In genomic region chr18:22005191-22005824, GRCh38 we compare ENCODE assay signal across 22 cellular contexts.
DNase-seq lines count a peak whose midpoint lies in the region; TF ChIP-seq lines count a peak whose summit lies in the region.
"Had no signal": no experiment of that assay in that cellular context is flagged by ENCODE, and none has a peak within 500 bp of the region (broad histone marks: within the 10 kb centered on the region; RNA-seq: fewer than 3 reads in every experiment).

No MANE protein-coding gene starts in this region.

- intact Hi-C loops in adrenal gland (cut with DNase I), result loop anchor here in 1 of 2 donors (10.0 kb wide), 1 partner anchor 99 kb away; no protein-coding TSS in a partner anchor

- H3K4me1 Mint-ChIP-seq in activated CD4-positive, alpha-beta memory T cell treated with anti-CD3 and anti-CD28 coated beads, Interleukin-2, amount 10 ng/mL, durations not matched to agents 7 days and 5 days, result no peaks in the 10 kb centered on the region
- H3K4me1 Mint-ChIP-seq: CD8-positive, alpha-beta memory T cell; immature natural killer cell; natural killer cell had no signal

- WGBS in adrenal gland, 4 donors, result 56 to 73% (median 70%) methylated on average over 4 of the region's 4 CpGs
- 47% methylated on average over 4 of the region's 4 CpGs for WGBS in hepatocyte (ENCODE audit: low lambda C conversion rate, missing lambda C conversion rate)

- H3K9me3 Mint-ChIP-seq in activated CD4-positive, alpha-beta memory T cell treated with anti-CD3 and anti-CD28 coated beads, Interleukin-2, amount 10 ng/mL, durations not matched to agents 7 days and 5 days, result peaks cover 3% of the 10 kb centered on the region
- H3K9me3 Mint-ChIP-seq: HFFc6 had no signal

- CTCF ChIA-PET in activated CD4-positive, alpha-beta memory T cell treated with anti-CD3 and anti-CD28 coated beads, Interleukin-2, amount 10 ng/mL, durations not matched to agents 7 days and 5 days (lab: Charles Lee), result no interaction called here

- DNase-seq in ELF-1 (ENCODE audit: low read depth, low spot score) (peak; percentile 66), adrenal gland (peak in 4 of 7 donors; percentile 13 to 58 (median 39)), iris pigment epithelial cell (ENCODE audit: low read depth) (peak; percentile 9), retina (peak; percentile 45), NOMO-1 treated with dmso at 0.1 percent for 144 hours (lab: John Stamatoyannopoulos, UW; ENCODE audit: unreplicated experiment) (no peak), hepatocyte (ENCODE audit: low spot score) (no peak), 8988T (no peak)
- no peak for DNase-seq in activated CD4-positive, alpha-beta memory T cell treated with anti-CD3 and anti-CD28 coated beads, Interleukin-2, amount 10 ng/mL, durations not matched to agents 7 days and 5 days
- DNase-seq: activated CD4-positive, CD25-positive, alpha-beta regulatory T cell treated with anti-CD3 and anti-CD28 coated beads, Interleukin-2, amount 50 U/mL, for 72 hours; CD8-positive, alpha-beta memory T cell; DMS79 treated with DMSO at 0.1 percent for 48 hours; endodermal cell; heart right ventricle; HFFc6; immature natural killer cell; mammary epithelial cell; natural killer cell; NCI-H1105; NCI-H524 treated with DMSO at 0.1 percent for 48 hours; psoas muscle had no signal

- no peaks in the 10 kb centered on the region for H3K36me3 Mint-ChIP-seq in activated CD4-positive, alpha-beta memory T cell treated with anti-CD3 and anti-CD28 coated beads, Interleukin-2, amount 10 ng/mL, durations not matched to agents 7 days and 5 days (ENCODE audit: low read depth)
- H3K36me3 Mint-ChIP-seq: immature natural killer cell, natural killer cell had no signal

- no peaks in the 10 kb centered on the region for H4K20me1 ChIP-seq in hepatocyte (ENCODE audit: insufficient read depth, poor library complexity, severe bottlenecking)

- no peak overlapping the region for H2AFZ ChIP-seq in hepatocyte

- H3K36me3 ChIP-seq in adrenal gland (replicated peaks in 1 of 2) (no peaks in the 10 kb centered on the region), hepatocyte (replicated peaks; ENCODE audit: insufficient read depth, low read depth) (no peaks in the 10 kb centered on the region)
- H3K36me3 ChIP-seq: heart right ventricle, thoracic aorta had no signal

- H3K27me3 Mint-ChIP-seq in activated CD4-positive, alpha-beta memory T cell treated with anti-CD3 and anti-CD28 coated beads, Interleukin-2, amount 10 ng/mL, durations not matched to agents 7 days and 5 days, result peaks cover 2% of the 10 kb centered on the region
- H3K27me3 Mint-ChIP-seq: CD8-positive, alpha-beta memory T cell had no signal

- POLR2A ChIA-PET in activated CD4-positive, alpha-beta memory T cell treated with anti-CD3 and anti-CD28 coated beads, Interleukin-2, amount 10 ng/mL, durations not matched to agents 7 days and 5 days (lab: Charles Lee), result no interaction called here

- no peak overlapping the region for H3K4me3 Mint-ChIP-seq in activated CD4-positive, alpha-beta memory T cell treated with anti-CD3 and anti-CD28 coated beads, Interleukin-2, amount 10 ng/mL, durations not matched to agents 7 days and 5 days
- H3K4me3 Mint-ChIP-seq: CD8-positive, alpha-beta memory T cell; endodermal cell; HFFc6; immature natural killer cell; natural killer cell had no signal

- H3K27me3 ChIP-seq in adrenal gland (no peaks in the 10 kb centered on the region), hepatocyte (no peaks in the 10 kb centered on the region)
- H3K27me3 ChIP-seq: heart right ventricle had no signal

- TF ChIP-seq CTCF in adrenal gland (IDR thresholded peaks at IDR 0.05) (no peak), hepatocyte (IDR thresholded peaks at IDR 0.05; ENCODE audit: poor library complexity) (no peak)

- no peak overlapping the region for H3K4me2 ChIP-seq in hepatocyte

- H3K4me3 ChIP-seq in adrenal gland, result no peak overlapping the region
- no peak overlapping the region for H3K4me3 ChIP-seq in hepatocyte
- H3K4me3 ChIP-seq: heart right ventricle, psoas muscle, thoracic aorta had no signal

- no peak for TF ChIP-seq POLR2A in adrenal gland (IDR thresholded peaks at IDR 0.05)

- peaks cover 0 to 3% of the 10 kb centered on the region in 2 donors for H3K4me1 ChIP-seq in adrenal gland (replicated peaks in 1 of 2)
- H3K4me1 ChIP-seq in hepatocyte (ENCODE audit: insufficient read depth), result peaks cover 12% of the 10 kb centered on the region
- H3K4me1 ChIP-seq: psoas muscle had no signal

- no peak overlapping the region for H3K27ac ChIP-seq in adrenal gland
- H3K27ac ChIP-seq in hepatocyte, result no peak overlapping the region
- H3K27ac ChIP-seq: psoas muscle, RWPE1, thoracic aorta had no signal

- peaks cover 0 to 3% (median 0%) of the 10 kb centered on the region in 3 donors for H3K9me3 ChIP-seq in adrenal gland (replicated peaks in 1 of 3)
- no peaks in the 10 kb centered on the region for H3K9me3 ChIP-seq in hepatocyte (ENCODE audit: low read depth)
- H3K9me3 ChIP-seq: psoas muscle, thoracic aorta had no signal

- H3K9me2 ChIP-seq in hepatocyte (replicated peaks; ENCODE audit: insufficient read depth), result no peaks in the 10 kb centered on the region

- H3K27ac Mint-ChIP-seq in activated CD4-positive, alpha-beta memory T cell treated with anti-CD3 and anti-CD28 coated beads, Interleukin-2, amount 10 ng/mL, durations not matched to agents 7 days and 5 days, result no peak overlapping the region
- H3K27ac Mint-ChIP-seq: CD8-positive, alpha-beta memory T cell; endodermal cell; HFFc6; immature natural killer cell; natural killer cell had no signal

- no peaks in the 10 kb centered on the region for H3K79me2 ChIP-seq in hepatocyte

Comparison
In these comparisons a context has a peak if more than half of its experiments do, and no peak if none do; other contexts are left out.
1. DNase-seq: peak in ELF-1 (single experiment), adrenal gland (4 of 7), iris pigment epithelial cell (single experiment) and retina (single experiment); none in NOMO-1 treated with dmso at 0.1 percent for 144 hours (single experiment), activated CD4-positive, alpha-beta memory T cell treated with anti-CD3 and anti-CD28 coated beads, Interleukin-2, amount 10 ng/mL, durations not matched to agents 7 days and 5 days (single experiment), hepatocyte (single experiment) and 8988T (single experiment).